In the genomic region with DNA sequence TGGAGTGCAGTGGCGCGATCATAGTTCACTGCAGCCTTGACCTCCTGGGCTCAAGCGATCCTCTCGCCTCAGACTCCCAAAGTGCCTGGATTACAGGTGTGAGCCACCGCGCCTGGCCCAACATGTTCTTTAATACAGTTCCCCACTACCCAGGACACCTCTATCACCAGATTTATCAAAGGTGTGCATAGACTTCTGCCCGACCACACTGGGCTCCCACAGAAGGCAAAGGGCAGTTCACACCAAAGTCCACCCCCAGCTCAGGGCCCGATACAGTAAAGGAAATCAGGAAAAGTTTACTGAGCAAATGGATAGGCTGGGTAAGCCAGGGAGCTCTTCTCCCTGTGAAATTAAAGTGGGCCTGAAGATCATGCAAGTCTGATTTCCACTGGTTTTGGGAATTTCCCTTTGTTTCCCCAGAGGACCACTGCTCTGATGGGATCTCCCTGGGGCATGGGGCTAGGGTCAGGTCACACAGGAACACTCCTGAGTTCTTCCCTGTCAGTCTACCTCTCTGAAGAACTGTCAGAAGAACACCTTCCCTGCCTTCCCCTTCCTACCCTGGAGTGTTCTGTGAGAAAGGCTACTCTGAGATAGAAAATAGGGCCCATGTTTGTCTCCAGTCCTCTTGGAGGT, we compare ENCODE assay signal across 11 cellular contexts. TPM values are rescaled to one million over a fixed set of nuclear protein-coding genes. Genes with fewer than 3 reads are reported as not detected.
DNase-seq lines count a peak whose midpoint lies in the region; ATAC-seq and TF ChIP-seq lines count a peak whose summit lies in the region.
"Had no signal": no experiment of that assay in that cellular context is flagged by ENCODE, and none has a peak within 500 bp of the region (broad histone marks: within the 10 kb centered on the region; RNA-seq: fewer than 3 reads in every experiment).

No MANE protein-coding gene starts in this region.

- H3K27me3 ChIP-seq in HUES48 (ENCODE audit: control insufficient read depth, insufficient read depth, low read length) (no peaks in the 10 kb centered on the region), suprapubic skin (no peaks in the 10 kb centered on the region)

- no peak for DNase-seq in activated naive CD4-positive, alpha-beta T cell treated with anti-CD3 and anti-CD28 coated beads for 36 hours
- no peak for DNase-seq in activated naive CD4-positive, alpha-beta T cell treated with Interleukin-2 at 50 U/mL for 16 hours
- no peak for DNase-seq in suprapubic skin (ENCODE audit: low spot score in 2 of 2)
- DNase-seq in COLO829 (ENCODE audit: low spot score) = no peak
- DNase-seq: NCI-H2029, SHP77 had no signal

- H3K36me3 ChIP-seq in HUES48 (ENCODE audit: control insufficient read depth, insufficient read depth, low read length) = peaks cover 28% of the 10 kb centered on the region
- H3K36me3 ChIP-seq in suprapubic skin = peaks cover 16% of the 10 kb centered on the region

- no peak for TF ChIP-seq EP300 in suprapubic skin (IDR thresholded peaks at IDR 0.05)

- TF ChIP-seq CTCF in suprapubic skin (IDR thresholded peaks at IDR 0.05) = no peak

- peak overlapping the region; percentile 73 for H3K27ac ChIP-seq in HUES48 (ENCODE audit: low read depth, low read length)
- H3K27ac ChIP-seq in cingulate gyrus (ENCODE audit: low read depth, low read length) = peak overlapping the region; percentile 60
- peak overlapping the region; percentile 29 for H3K27ac ChIP-seq in suprapubic skin
- H3K27ac ChIP-seq: coronary artery had no signal

- intact Hi-C loops in activated naive CD4-positive, alpha-beta T cell treated with anti-CD3 and anti-CD28 coated beads for 36 hours (cut with micrococcal nuclease) = loop anchor here (1.0 to 10.0 kb wide), 8 partner anchors 9 to 328 kb away; a partner anchor contains a TSS

- no peak overlapping the region for H3K4me3 ChIP-seq in HUES48 (ENCODE audit: low read depth, low read length)
- H3K4me3 ChIP-seq in suprapubic skin = no peak overlapping the region
- H3K4me3 ChIP-seq: coronary artery had no signal

- peak overlapping the region; percentile 75 for H3K4me3 Mint-ChIP-seq in activated naive CD4-positive, alpha-beta T cell treated with anti-CD3 and anti-CD28 coated beads for 36 hours

- peaks cover 48% of the 10 kb centered on the region for H3K36me3 Mint-ChIP-seq in activated naive CD4-positive, alpha-beta T cell treated with anti-CD3 and anti-CD28 coated beads for 36 hours (ENCODE audit: low read depth)

- TF ChIP-seq POLR2A in suprapubic skin (IDR thresholded peaks at IDR 0.05) = no peak

- ATAC-seq in GM18909 (IDR thresholded peaks at IDR 0.05; ENCODE audit: poor library complexity, unreplicated experiment) (no peak), HG03139 (IDR thresholded peaks at IDR 0.05; ENCODE audit: unreplicated experiment) (no peak)

- peaks cover 74% of the 10 kb centered on the region for H3K4me1 Mint-ChIP-seq in activated naive CD4-positive, alpha-beta T cell treated with anti-CD3 and anti-CD28 coated beads for 36 hours (ENCODE audit: low read depth)

- 95% methylated on average over 8 of the region's 8 CpGs for WGBS in suprapubic skin

- H3K9ac ChIP-seq in HUES48 (ENCODE audit: low read depth, low read length) = no peak overlapping the region

- H3K9me3 ChIP-seq in HUES48 (ENCODE audit: control insufficient read depth, insufficient read depth, low read length) = peaks cover 38% of the 10 kb centered on the region
- no peaks in the 10 kb centered on the region for H3K9me3 ChIP-seq in suprapubic skin

- no peaks in the 10 kb centered on the region for H3K27me3 Mint-ChIP-seq in activated naive CD4-positive, alpha-beta T cell treated with anti-CD3 and anti-CD28 coated beads for 36 hours (ENCODE audit: low read depth)

- peak overlapping the region; percentile 100 for H3K27ac Mint-ChIP-seq in activated naive CD4-positive, alpha-beta T cell treated with anti-CD3 and anti-CD28 coated beads for 36 hours

- peaks cover 10% of the 10 kb centered on the region; the same call in 1 of the 2 replicates for H3K4me1 ChIP-seq in HUES48 (ENCODE audit: control insufficient read depth, insufficient read depth, low read length)
- no peaks in the 10 kb centered on the region for H3K4me1 ChIP-seq in suprapubic skin

- H3K9me3 Mint-ChIP-seq in activated naive CD4-positive, alpha-beta T cell treated with anti-CD3 and anti-CD28 coated beads for 36 hours = no peaks in the 10 kb centered on the region

- CTCF ChIA-PET in activated naive CD4-positive, alpha-beta T cell treated with anti-CD3 and anti-CD28 coated beads for 36 hours (lab: Charles Lee) = interaction anchor here (0.7 to 8.6 kb wide), 8 partner anchors 10 to 200 kb away, joined by 3 to 42 read pairs (median 5); a partner anchor contains a TSS

RNA-seq across cellular contexts. Expression of a gene that starts 17.7 kb away (rescaled TPM):
- total RNA-seq in activated naive CD4-positive, alpha-beta T cell treated with anti-CD3 and anti-CD28 coated beads for 36 hours = 100 to 1,000 TPM; 634 to 648 TPM
- total RNA-seq in suprapubic skin = 10 to 100 TPM in 1 of 4 donors, 1 to 10 TPM in 3; 6.2 to 18.2 (median 8.7) TPM

RNA-seq across cellular contexts. Expression of a gene that starts 20.9 kb away (rescaled TPM):
- total RNA-seq in activated naive CD4-positive, alpha-beta T cell treated with anti-CD3 and anti-CD28 coated beads for 36 hours = 10 to 100 TPM; 69.1 to 70.5 TPM
- 10 to 100 TPM; 32.3 to 50.1 (median 46.2) TPM for total RNA-seq in suprapubic skin

RNA-seq across cellular contexts. Expression of a gene that starts 25.1 kb away (rescaled TPM):
- 10 to 100 TPM; 23.9 to 26.7 TPM for total RNA-seq in activated naive CD4-positive, alpha-beta T cell treated with anti-CD3 and anti-CD28 coated beads for 36 hours
- total RNA-seq in suprapubic skin = 10 to 100 TPM; 17.1 to 32.3 (median 24.3) TPM

RNA-seq across cellular contexts. Expression of a gene that starts 35.1 kb away (rescaled TPM):
- 1 to 10 TPM; 2.1 to 2.7 TPM for total RNA-seq in activated naive CD4-positive, alpha-beta T cell treated with anti-CD3 and anti-CD28 coated beads for 36 hours
- total RNA-seq in suprapubic skin = 1 to 10 TPM in 3 of 4 donors, under 1 TPM in 1; 0.55 to 2.8 (median 1.3) TPM

RNA-seq across cellular contexts. Expression of a gene that starts 38.8 kb away (rescaled TPM):
- 10 to 100 TPM; 86.8 to 94.5 TPM for total RNA-seq in activated naive CD4-positive, alpha-beta T cell treated with anti-CD3 and anti-CD28 coated beads for 36 hours
- total RNA-seq in suprapubic skin = 10 to 100 TPM; 51.8 to 88.3 (median 71.9) TPM

Comparison
In these comparisons a context has a peak if more than half of its experiments do, and no peak if none do; other contexts are left out.
1. RNA of a gene that starts 17.7 kb away (total RNA-seq): 634 to 648 TPM in activated naive CD4-positive, alpha-beta T cell treated with anti-CD3 and anti-CD28 coated beads for 36 hours; 6.2 to 18.2 TPM in suprapubic skin; every median in the first group is over 10 times any median in the second.
2. Peak in every context shown above with its lines, with median percentiles within 50 percentile points of each other: H3K27ac ChIP-seq.